ENCODE assay signal across 15 cellular contexts in the genomic region with DNA sequence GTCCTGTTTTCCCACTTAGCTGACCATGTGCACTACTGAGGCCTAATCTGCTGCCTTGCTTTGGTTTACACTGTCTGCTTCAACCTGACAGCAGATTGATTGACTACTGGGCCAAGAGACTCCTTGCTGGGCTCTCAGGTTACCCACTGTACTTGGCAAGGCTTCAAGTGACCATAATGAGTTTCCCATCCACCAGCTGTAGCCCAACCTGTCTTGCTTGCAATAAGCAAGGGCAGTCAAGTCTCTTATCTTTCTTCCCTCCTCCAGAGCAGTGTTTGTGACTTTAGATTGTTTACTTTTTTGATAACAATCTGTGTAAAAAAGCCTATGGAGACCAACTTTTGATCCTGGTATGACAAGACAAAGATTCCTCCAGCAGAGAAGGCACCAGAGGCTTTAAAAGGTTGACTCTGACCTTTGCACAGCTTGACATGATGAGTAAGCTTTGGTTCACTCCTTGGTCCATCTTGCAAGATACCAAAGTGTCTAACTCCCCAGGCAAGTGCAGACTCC.
DNase-seq lines count a peak whose midpoint lies in the region; TF ChIP-seq lines count a peak whose summit lies in the region.
"Had no signal": no experiment of that assay in that cellular context is flagged by ENCODE, and none has a peak within 500 bp of the region (broad histone marks: within the 10 kb centered on the region; RNA-seq: fewer than 3 reads in every experiment).

No MANE protein-coding gene starts in this region.

- TF ChIP-seq CTCF in MCF 10A (IDR thresholded peaks at IDR 0.05; ENCODE audit: unreplicated experiment) (no peak), mammary epithelial cell (conservative IDR thresholded peaks at IDR 0.05 in 1 of 2, IDR thresholded peaks at IDR 0.05 in 1 of 2; ENCODE audit: extremely low read depth in 1 of 2, insufficient read depth in 1 of 2, low read depth in 1 of 2, low read length in 2 of 2) (no peak), transverse colon (IDR thresholded peaks at IDR 0.05) (no peak), endothelial cell (IDR thresholded peaks at IDR 0.05; ENCODE audit: unreplicated experiment) (no peak)

- no peak overlapping the region for H3K27ac ChIP-seq in mammary epithelial cell (ENCODE audit: insufficient read depth, low read depth, low read length)
- no peak overlapping the region for H3K27ac ChIP-seq in transverse colon
- H3K27ac ChIP-seq: A549 had no signal

- POLR2A ChIA-PET in MCF 10A (lab: Yijun Ruan, JAX), result no interaction called here

- H3K4me3 ChIP-seq in mammary epithelial cell (replicated peaks in 1 of 3; ENCODE audit: insufficient read depth in 1 of 3, low read depth in 2 of 3, low read length in 3 of 3), result no peak overlapping the region
- no peak overlapping the region for H3K4me3 ChIP-seq in transverse colon
- H3K4me3 ChIP-seq: A549 had no signal

- H3K27me3 Mint-ChIP-seq in MCF 10A (ENCODE audit: insufficient read depth, unreplicated experiment), result no peaks in the 10 kb centered on the region
- H3K27me3 Mint-ChIP-seq in activated T-helper 1 cell treated with anti-CD3 and anti-CD28 coated beads, Interleukin-12 subunit alpha, Interleukin-12 subunit beta, Interleukin-2, Interleukin-4 antibody, amounts not matched to agents 30 ng/mL and 10 ng/mL and 1 ng/mL, durations not matched to agents 14 hours and 24 hours and 36 hours (ENCODE audit: insufficient read depth), result no peaks in the 10 kb centered on the region
- H3K27me3 Mint-ChIP-seq in endothelial cell (ENCODE audit: unreplicated experiment), result no peaks in the 10 kb centered on the region
- H3K27me3 Mint-ChIP-seq: activated CD4-positive, alpha-beta T cell treated with anti-CD3 and anti-CD28 coated beads, Interleukin-2, amount 10 ng/mL, durations not matched to agents 7 days and 5 days; activated naive CD8-positive, alpha-beta T cell treated with anti-CD3 and anti-CD28 coated beads, Interleukin-2, amount 10 ng/mL, durations not matched to agents 7 days and 5 days; stimulated activated naive CD8-positive, alpha-beta T cell treated with anti-CD3 and anti-CD28 coated beads, Interleukin-15, Interleukin-2, amounts not matched to agents 100 ng/mL and 50 ng/mL, for 24 hours had no signal

- TF ChIP-seq EP300 in transverse colon (IDR thresholded peaks at IDR 0.05; ENCODE audit: low read depth), result no peak

- no peaks in the 10 kb centered on the region for H3K4me1 ChIP-seq in mammary epithelial cell (ENCODE audit: insufficient read depth, low read length)
- H3K4me1 ChIP-seq in transverse colon, result peaks cover 0 to 5% (median 0%) of the 10 kb centered on the region in 4 donors
- H3K4me1 ChIP-seq: A549 had no signal

- H3K9ac ChIP-seq in mammary epithelial cell (ENCODE audit: insufficient read depth, low read length), result no peak overlapping the region

- H3K9me3 ChIP-seq in mammary epithelial cell (replicated peaks; ENCODE audit: insufficient read depth, low read length) (no peaks in the 10 kb centered on the region), transverse colon (no peaks in the 10 kb centered on the region)
- H3K9me3 ChIP-seq: A549 had no signal

- no peak for TF ChIP-seq POLR2A in transverse colon (IDR thresholded peaks at IDR 0.05)

- H2AFZ ChIP-seq in mammary epithelial cell (ENCODE audit: low read depth, low read length), result no peak overlapping the region

- H3K4me3 Mint-ChIP-seq in MCF 10A (ENCODE audit: unreplicated experiment) (no peak overlapping the region), endothelial cell (ENCODE audit: unreplicated experiment) (no peak overlapping the region)
- H3K4me3 Mint-ChIP-seq in activated T-helper 1 cell treated with anti-CD3 and anti-CD28 coated beads, Interleukin-12 subunit alpha, Interleukin-12 subunit beta, Interleukin-2, Interleukin-4 antibody, amounts not matched to agents 30 ng/mL and 10 ng/mL and 1 ng/mL, durations not matched to agents 14 hours and 24 hours and 36 hours, result no peak overlapping the region
- H3K4me3 Mint-ChIP-seq: activated CD4-positive, alpha-beta T cell treated with anti-CD3 and anti-CD28 coated beads, Interleukin-2, amount 10 ng/mL, durations not matched to agents 7 days and 5 days; activated naive CD8-positive, alpha-beta T cell treated with anti-CD3 and anti-CD28 coated beads, Interleukin-2, amount 10 ng/mL, durations not matched to agents 7 days and 5 days; CD14-positive monocyte; nephron; stimulated activated naive CD8-positive, alpha-beta T cell treated with anti-CD3 and anti-CD28 coated beads, Interleukin-15, Interleukin-2, amounts not matched to agents 100 ng/mL and 50 ng/mL, for 24 hours had no signal

- no TSS peak for BruUV-seq in MCF 10A (replicated peaks; lab: Mats Ljungman, UMichigan)
- no TSS peak for BruUV-seq in mammary epithelial cell (replicated peaks; lab: Mats Ljungman, UMichigan)

- in situ Hi-C loops in mammary epithelial cell (cut with MboI; ENCODE audit: low sequenced_read_pairs in 2 of 2) (no loop called here), transverse colon (cut with MboI; ENCODE audit: low pct_ligation_motif_present in 1 of 4, low pct_unique_long_range_greater_than_20kb in 1 of 4, low sequenced_read_pairs in 3 of 4) (no loop called here)

- CTCF ChIA-PET in MCF 10A (lab: Yijun Ruan, JAX), result interaction anchor here (0.9 kb wide), 1 partner anchor 345 kb away, joined by 3 read pairs; no protein-coding TSS in a partner anchor
- CTCF ChIA-PET in mammary epithelial cell (lab: Charles Lee; ENCODE audit: low non-redundant PET), result no interaction called here

- no peak overlapping the region for H3K4me2 ChIP-seq in mammary epithelial cell (ENCODE audit: insufficient read depth, low read depth, low read length)
- H3K4me2 ChIP-seq: A549 had no signal

- H3K36me3 ChIP-seq in mammary epithelial cell (ENCODE audit: insufficient read depth, low read length) (no peaks in the 10 kb centered on the region), transverse colon (no peaks in the 10 kb centered on the region)

- dilution Hi-C loops in mammary epithelial cell (cut with HindIII; ENCODE audit: low sequenced_read_pairs), result no loop called here

- H3K27ac Mint-ChIP-seq in MCF 10A (ENCODE audit: low read depth, unreplicated experiment) (no peak overlapping the region), endothelial cell (ENCODE audit: unreplicated experiment) (no peak overlapping the region)
- no peak overlapping the region for H3K27ac Mint-ChIP-seq in activated T-helper 1 cell treated with anti-CD3 and anti-CD28 coated beads, Interleukin-12 subunit alpha, Interleukin-12 subunit beta, Interleukin-2, Interleukin-4 antibody, amounts not matched to agents 30 ng/mL and 10 ng/mL and 1 ng/mL, durations not matched to agents 14 hours and 24 hours and 36 hours
- H3K27ac Mint-ChIP-seq: activated CD4-positive, alpha-beta T cell treated with anti-CD3 and anti-CD28 coated beads, Interleukin-2, amount 10 ng/mL, durations not matched to agents 7 days and 5 days; activated naive CD8-positive, alpha-beta T cell treated with anti-CD3 and anti-CD28 coated beads, Interleukin-2, amount 10 ng/mL, durations not matched to agents 7 days and 5 days; CD14-positive monocyte; nephron; stimulated activated naive CD8-positive, alpha-beta T cell treated with anti-CD3 and anti-CD28 coated beads, Interleukin-15, Interleukin-2, amounts not matched to agents 100 ng/mL and 50 ng/mL, for 24 hours had no signal

- intact Hi-C loops in MCF 10A (cut with micrococcal nuclease) (no loop called here), mammary epithelial cell (cut with micrococcal nuclease) (no loop called here), transverse colon (cut with DNase I; ENCODE audit: low total_unique reads) (no loop called here)
- intact Hi-C loops in activated T-helper 1 cell treated with anti-CD3 and anti-CD28 coated beads, Interleukin-12 subunit alpha, Interleukin-12 subunit beta, Interleukin-2, Interleukin-4 antibody, amounts not matched to agents 30 ng/mL and 10 ng/mL and 1 ng/mL, durations not matched to agents 14 hours and 24 hours and 36 hours (cut with micrococcal nuclease), result no loop called here

- no peaks in the 10 kb centered on the region for H4K20me1 ChIP-seq in mammary epithelial cell (ENCODE audit: insufficient read depth, low read length)

- H3K4me1 Mint-ChIP-seq in MCF 10A (ENCODE audit: insufficient read depth, unreplicated experiment), result no peaks in the 10 kb centered on the region
- H3K4me1 Mint-ChIP-seq in activated T-helper 1 cell treated with anti-CD3 and anti-CD28 coated beads, Interleukin-12 subunit alpha, Interleukin-12 subunit beta, Interleukin-2, Interleukin-4 antibody, amounts not matched to agents 30 ng/mL and 10 ng/mL and 1 ng/mL, durations not matched to agents 14 hours and 24 hours and 36 hours (ENCODE audit: low read depth), result no peaks in the 10 kb centered on the region
- H3K4me1 Mint-ChIP-seq in endothelial cell (ENCODE audit: unreplicated experiment), result no peaks in the 10 kb centered on the region
- H3K4me1 Mint-ChIP-seq: activated CD4-positive, alpha-beta T cell treated with anti-CD3 and anti-CD28 coated beads, Interleukin-2, amount 10 ng/mL, durations not matched to agents 7 days and 5 days; activated naive CD8-positive, alpha-beta T cell treated with anti-CD3 and anti-CD28 coated beads, Interleukin-2, amount 10 ng/mL, durations not matched to agents 7 days and 5 days; CD14-positive monocyte; nephron had no signal

- no peaks in the 10 kb centered on the region for H3K27me3 ChIP-seq in mammary epithelial cell (ENCODE audit: insufficient read depth, low read length)
- H3K27me3 ChIP-seq in transverse colon, result no peaks in the 10 kb centered on the region

- no peaks in the 10 kb centered on the region for H3K9me3 Mint-ChIP-seq in MCF 10A (ENCODE audit: unreplicated experiment)
- no peaks in the 10 kb centered on the region for H3K9me3 Mint-ChIP-seq in activated T-helper 1 cell treated with anti-CD3 and anti-CD28 coated beads, Interleukin-12 subunit alpha, Interleukin-12 subunit beta, Interleukin-2, Interleukin-4 antibody, amounts not matched to agents 30 ng/mL and 10 ng/mL and 1 ng/mL, durations not matched to agents 14 hours and 24 hours and 36 hours
- no peaks in the 10 kb centered on the region for H3K9me3 Mint-ChIP-seq in endothelial cell (ENCODE audit: unreplicated experiment)
- H3K9me3 Mint-ChIP-seq: activated naive CD8-positive, alpha-beta T cell treated with anti-CD3 and anti-CD28 coated beads, Interleukin-2, amount 10 ng/mL, durations not matched to agents 7 days and 5 days had no signal

- no peaks in the 10 kb centered on the region for H3K36me3 Mint-ChIP-seq in MCF 10A (ENCODE audit: insufficient read depth, unreplicated experiment)
- no peaks in the 10 kb centered on the region for H3K36me3 Mint-ChIP-seq in activated T-helper 1 cell treated with anti-CD3 and anti-CD28 coated beads, Interleukin-12 subunit alpha, Interleukin-12 subunit beta, Interleukin-2, Interleukin-4 antibody, amounts not matched to agents 30 ng/mL and 10 ng/mL and 1 ng/mL, durations not matched to agents 14 hours and 24 hours and 36 hours (ENCODE audit: low read depth)
- H3K36me3 Mint-ChIP-seq in endothelial cell (ENCODE audit: low read depth, unreplicated experiment), result no peaks in the 10 kb centered on the region
- H3K36me3 Mint-ChIP-seq: activated naive CD8-positive, alpha-beta T cell treated with anti-CD3 and anti-CD28 coated beads, Interleukin-2, amount 10 ng/mL, durations not matched to agents 7 days and 5 days; CD14-positive monocyte had no signal

- DNase-seq in MCF 10A (ENCODE audit: unreplicated experiment) (peak; percentile 10), mammary epithelial cell (no peak), NCI-H2029 treated with DMSO at 0.1 percent for 48 hours (lab: John Stamatoyannopoulos, UW) (peak; percentile 58), T1000 (lab: John Stamatoyannopoulos, UW) (peak; percentile 13), transverse colon (peak; percentile 9), endothelial cell (ENCODE audit: low spot score) (no peak), GM19238 (ENCODE audit: insufficient read length, low spot score) (no peak)
- DNase-seq in activated T-helper 1 cell treated with anti-CD3 and anti-CD28 coated beads, Interleukin-12 subunit alpha, Interleukin-12 subunit beta, Interleukin-2, Interleukin-4 antibody, amounts not matched to agents 30 ng/mL and 10 ng/mL and 1 ng/mL, durations not matched to agents 14 hours and 24 hours and 36 hours (ENCODE audit: low spot score), result no peak
- DNase-seq: activated CD4-positive, alpha-beta T cell treated with anti-CD3 and anti-CD28 coated beads, Interleukin-2, amount 10 ng/mL, durations not matched to agents 7 days and 5 days; activated naive CD8-positive, alpha-beta T cell treated with anti-CD3 and anti-CD28 coated beads, Interleukin-2, amount 10 ng/mL, durations not matched to agents 7 days and 5 days; effector memory CD4-positive, alpha-beta T cell had no signal

- no peaks in the 10 kb centered on the region for H3K79me2 ChIP-seq in mammary epithelial cell (ENCODE audit: insufficient read depth, low read length)

Comparison
In these comparisons a context has a peak if more than half of its experiments do, and no peak if none do; other contexts are left out.
1. DNase-seq: peak in MCF 10A (single experiment), NCI-H2029 treated with DMSO at 0.1 percent for 48 hours (single experiment), T1000 (single experiment) and transverse colon (single experiment); none in mammary epithelial cell (single experiment), activated T-helper 1 cell treated with anti-CD3 and anti-CD28 coated beads, Interleukin-12 subunit alpha, Interleukin-12 subunit beta, Interleukin-2, Interleukin-4 antibody, amounts not matched to agents 30 ng/mL and 10 ng/mL and 1 ng/mL, durations not matched to agents 14 hours and 24 hours and 36 hours (single experiment), endothelial cell (single experiment) and GM19238 (single experiment).